9 cellular contexts compared by ENCODE assay signal in genomic region chr2:129877795-129878775, GRCh38.
DNase-seq lines count a peak whose midpoint lies in the region; ATAC-seq, FAIRE-seq and TF ChIP-seq lines count a peak whose summit lies in the region.
"Had no signal": no experiment of that assay in that cellular context is flagged by ENCODE, and none has a peak within 500 bp of the region (broad histone marks: within the 10 kb centered on the region; RNA-seq: fewer than 3 reads in every experiment).

No MANE protein-coding gene starts in this region.

- FAIRE-seq in RCC 7860 (lab: Jason Lieb, UNC), result no peak
- FAIRE-seq: A204.1 had no signal

- intact Hi-C loops in left lung (cut with DNase I), result no loop called here

- H3K27ac Mint-ChIP-seq in stimulated activated naive CD8-positive, alpha-beta T cell treated with anti-CD3 and anti-CD28 coated beads, Interleukin-15, Interleukin-2, amounts not matched to agents 100 ng/mL and 50 ng/mL, for 24 hours, result no peak overlapping the region

- H3K4me1 Mint-ChIP-seq in stimulated activated naive CD8-positive, alpha-beta T cell treated with anti-CD3 and anti-CD28 coated beads, Interleukin-15, Interleukin-2, amounts not matched to agents 100 ng/mL and 50 ng/mL, for 24 hours (ENCODE audit: low read depth), result peaks cover 10% of the 10 kb centered on the region

- POLR2A ChIA-PET in HEK293T (lab: Yijun Ruan, JAX), result no interaction called here

- peak; percentile 48 for ATAC-seq in left lung

- no peak for TF ChIP-seq CTCF in left lung (IDR thresholded peaks at IDR 0.05)

- peak overlapping the region; percentile 65 for H3K4me3 Mint-ChIP-seq in stimulated activated naive CD8-positive, alpha-beta T cell treated with anti-CD3 and anti-CD28 coated beads, Interleukin-15, Interleukin-2, amounts not matched to agents 100 ng/mL and 50 ng/mL, for 24 hours

- no peak overlapping the region for H3K27ac ChIP-seq in left lung

- no peaks in the 10 kb centered on the region for H3K27me3 Mint-ChIP-seq in stimulated activated naive CD8-positive, alpha-beta T cell treated with anti-CD3 and anti-CD28 coated beads, Interleukin-15, Interleukin-2, amounts not matched to agents 100 ng/mL and 50 ng/mL, for 24 hours

- H3K9me3 Mint-ChIP-seq in stimulated activated naive CD8-positive, alpha-beta T cell treated with anti-CD3 and anti-CD28 coated beads, Interleukin-15, Interleukin-2, amounts not matched to agents 100 ng/mL and 50 ng/mL, for 24 hours, result no peaks in the 10 kb centered on the region

- H3K9me3 ChIP-seq in left lung, result no peaks in the 10 kb centered on the region

- H3K36me3 Mint-ChIP-seq in stimulated activated naive CD8-positive, alpha-beta T cell treated with anti-CD3 and anti-CD28 coated beads, Interleukin-15, Interleukin-2, amounts not matched to agents 100 ng/mL and 50 ng/mL, for 24 hours (ENCODE audit: low read depth), result no peaks in the 10 kb centered on the region

- no peaks in the 10 kb centered on the region for H3K27me3 ChIP-seq in left lung

- peak; percentile 56 for DNase-seq in NCI-H1092 treated with DMSO at 0.1 percent for 48 hours (lab: John Stamatoyannopoulos, UW)
- no peak for DNase-seq in NCI-H1092 (lab: John Stamatoyannopoulos, UW)
- DNase-seq in HEK293T (ENCODE audit: extremely low spot score), result peak; percentile 44
- peak; percentile 43 for DNase-seq in NCI-H82 treated with DMSO at 0.1 percent for 48 hours (lab: John Stamatoyannopoulos, UW; ENCODE audit: unreplicated experiment)
- peak; percentile 37 for DNase-seq in cerebellum (ENCODE audit: low spot score)
- no peak for DNase-seq in left lung
- DNase-seq in RCC 7860 (ENCODE audit: low spot score), result no peak

- CTCF ChIA-PET in HEK293T (lab: Yijun Ruan, JAX), result no interaction called here

- H3K4me3 ChIP-seq in left lung, result peak overlapping the region; percentile 37 to 53

- no peaks in the 10 kb centered on the region for H3K36me3 ChIP-seq in left lung

- peaks cover 3 to 6% of the 10 kb centered on the region in 2 donors for H3K4me1 ChIP-seq in left lung

TF ChIP-seq in HEK293T, 16 proteins besides CTCF, POLR2A, EP300 and RAD21:
- TF ChIP-seq FOXK2 (IDR thresholded peaks at IDR 0.05) (no peak), FOXA1 (IDR thresholded peaks at IDR 0.05) (no peak), PKNOX1 (IDR thresholded peaks at IDR 0.05) (no peak), L3MBTL2 (conservative IDR thresholded peaks at IDR 0.05) (no peak), ELF4 (IDR thresholded peaks at IDR 0.05) (no peak), ZNF384 (IDR thresholded peaks at IDR 0.05) (no peak), CTBP1 (IDR thresholded peaks at IDR 0.05; ENCODE audit: borderline replicate concordance) (no peak), FOXM1 (IDR thresholded peaks at IDR 0.05; ENCODE audit: borderline replicate concordance) (no peak), TARDBP (IDR thresholded peaks at IDR 0.05) (no peak), LEF1 (IDR thresholded peaks at IDR 0.05; ENCODE audit: borderline replicate concordance) (no peak), BHLHE40 (IDR thresholded peaks at IDR 0.05; ENCODE audit: borderline replicate concordance) (no peak)

Comparison
In these comparisons a context has a peak if more than half of its experiments do, and no peak if none do; other contexts are left out.
1. DNase-seq: peak in NCI-H1092 treated with DMSO at 0.1 percent for 48 hours (single experiment), HEK293T (single experiment), NCI-H82 treated with DMSO at 0.1 percent for 48 hours (single experiment) and cerebellum (single experiment); none in NCI-H1092 (single experiment), left lung (0 of 2) and RCC 7860 (single experiment).